In the genomic region with DNA sequence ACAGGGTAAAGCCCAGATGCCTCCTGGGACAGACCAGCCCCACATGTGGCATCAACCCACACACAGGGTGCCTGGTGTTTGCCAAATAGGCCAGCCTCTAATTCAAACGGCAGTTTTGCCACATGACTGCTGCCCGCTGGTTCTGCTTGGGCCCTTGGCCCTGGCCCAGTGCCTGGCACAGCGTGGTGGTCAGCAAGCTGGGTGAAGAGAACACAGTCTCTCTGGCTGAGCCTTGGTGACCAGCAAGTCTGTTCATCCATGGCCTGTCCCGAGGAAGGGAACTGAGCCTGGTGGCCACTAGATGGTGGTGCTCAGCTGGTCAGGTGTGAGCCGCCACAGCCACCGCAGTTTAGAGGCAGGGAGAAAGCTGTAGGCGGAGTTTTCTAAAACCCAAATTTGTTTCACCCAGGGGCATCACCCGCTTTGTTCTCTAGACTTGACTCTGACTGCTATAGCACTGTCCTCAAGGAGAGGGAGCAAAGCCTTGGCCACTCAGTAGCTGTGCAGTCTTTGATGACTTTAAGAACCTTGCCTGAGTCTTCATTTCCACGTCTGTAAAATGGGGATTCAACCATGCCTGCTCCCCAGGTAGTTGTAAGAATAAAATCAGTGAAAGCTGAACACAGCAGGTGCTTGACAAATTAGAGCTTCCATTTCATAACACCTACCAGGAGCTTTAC, we compare ENCODE assay signal across 8 cellular contexts. TPM values are rescaled to one million over a fixed set of nuclear protein-coding genes. Genes with fewer than 3 reads are reported as not detected.
DNase-seq lines count a peak whose midpoint lies in the region; ATAC-seq, FAIRE-seq and TF ChIP-seq lines count a peak whose summit lies in the region.

No MANE protein-coding gene starts in this region.

- no peaks in the 10 kb centered on the region for H3K79me2 ChIP-seq in SK-N-SH (ENCODE audit: insufficient read depth)
- no peaks in the 10 kb centered on the region for H3K79me2 ChIP-seq in parathyroid adenoma

- intact Hi-C loops in CD8-positive, alpha-beta T cell (cut with DNase I, micrococcal nuclease) = loop anchor here (1.0 kb wide), 2 partner anchors 102 to 179 kb away; no protein-coding TSS in a partner anchor
- intact Hi-C loops in head of caudate nucleus (cut with DNase I) = loop anchor here (5.0 kb wide), 1 partner anchor 97 kb away; no protein-coding TSS in a partner anchor

- H3K4me1 Mint-ChIP-seq in CD8-positive, alpha-beta T cell (ENCODE audit: low read depth) = no peaks in the 10 kb centered on the region

- CTCF ChIA-PET in CD8-positive, alpha-beta T cell (lab: Charles Lee) = interaction anchor here (0.8 to 7.4 kb wide), 20 partner anchors 9 to 278 kb away, joined by 3 to 95 read pairs (median 4); partner anchors contain the start of genes ACBD4 and PLCD3
- CTCF ChIA-PET in SK-N-SH (lab: Yijun Ruan, JAX) = interaction anchor here (0.5 to 17.2 kb wide), 53 partner anchors 10 to 1017 kb away, joined by 3 to 433 read pairs (median 6); partner anchors contain the start of genes ACBD4, C1QL1, EFTUD2 and NMT1

- no peak overlapping the region for H3K4me3 ChIP-seq in CD8-positive, alpha-beta T cell (ENCODE audit: low read depth, low read length)
- H3K4me3 ChIP-seq in MG63 (no peak overlapping the region), SK-N-SH (ENCODE audit: low read depth in 2 of 2, low read length in 1 of 2) (no peak overlapping the region; a peak in 1 of 4 replicates), parathyroid adenoma (ENCODE audit: low read depth, low read length) (no peak overlapping the region)

- peak; percentile 32 for TF ChIP-seq CTCF in CD8-positive, alpha-beta T cell (IDR thresholded peaks at IDR 0.05)
- peak; percentile 84 for TF ChIP-seq CTCF in SK-N-SH (IDR thresholded peaks at IDR 0.05)
- TF ChIP-seq CTCF in parathyroid adenoma (IDR thresholded peaks at IDR 0.05) = peak; percentile 88

- ATAC-seq in CD8-positive, alpha-beta T cell = peak; percentile 91
- peak; percentile 80 for ATAC-seq in GM21390 (IDR thresholded peaks at IDR 0.05; ENCODE audit: unreplicated experiment)

- H3K27me3 ChIP-seq in CD8-positive, alpha-beta T cell (ENCODE audit: insufficient read depth, low read length) = peaks cover 4% of the 10 kb centered on the region
- H3K27me3 ChIP-seq in MG63 (no peaks in the 10 kb centered on the region; the same call in 1 of the 2 replicates), SK-N-SH (ENCODE audit: insufficient read depth) (no peaks in the 10 kb centered on the region), parathyroid adenoma (ENCODE audit: control insufficient read depth, insufficient read depth, low read length) (no peaks in the 10 kb centered on the region)

- H3K4me2 ChIP-seq in SK-N-SH (no peak overlapping the region), parathyroid adenoma (ENCODE audit: low read length) (no peak overlapping the region)

- FAIRE-seq in urothelium cell line (lab: Jason Lieb, UNC) = peak; percentile 91

- TF ChIP-seq EP300 in SK-N-SH (IDR thresholded peaks at IDR 0.05; ENCODE audit: borderline replicate concordance in 1 of 2, low read depth in 1 of 2, low read length in 1 of 2) = no peak; a peak in 1 of 4 replicates

- no peaks in the 10 kb centered on the region for H3K4me1 ChIP-seq in CD8-positive, alpha-beta T cell (ENCODE audit: insufficient read depth, low read length)
- peaks cover 18 to 42% of the 10 kb centered on the region in 2 experiments; a peak in 3 of 4 replicates for H3K4me1 ChIP-seq in SK-N-SH (ENCODE audit: control insufficient read depth in 1 of 2, insufficient read depth in 2 of 2, low read depth in 1 of 2, low read length in 1 of 2)
- H3K4me1 ChIP-seq in parathyroid adenoma = no peaks in the 10 kb centered on the region

- H2AFZ ChIP-seq in SK-N-SH (ENCODE audit: low read depth) = peak overlapping the region; percentile 36; the same call in 1 of the 2 replicates
- H2AFZ ChIP-seq in parathyroid adenoma = peak overlapping the region; percentile 5

- H3K36me3 ChIP-seq in CD8-positive, alpha-beta T cell (ENCODE audit: insufficient read depth, low read length) = no peaks in the 10 kb centered on the region
- H3K36me3 ChIP-seq in MG63 (no peaks in the 10 kb centered on the region), SK-N-SH (replicated peaks in 1 of 2; ENCODE audit: control insufficient read depth in 1 of 2, insufficient read depth in 2 of 2, low read length in 1 of 2) (no peaks in the 10 kb centered on the region), parathyroid adenoma (ENCODE audit: control insufficient read depth, insufficient read depth, low read length) (no peaks in the 10 kb centered on the region)

- H3F3A ChIP-seq in SK-N-SH (replicated peaks; ENCODE audit: insufficient read depth) = peaks cover 12% of the 10 kb centered on the region

- H3K9me3 Mint-ChIP-seq in CD8-positive, alpha-beta T cell = no peaks in the 10 kb centered on the region

- H3K27ac ChIP-seq in CD8-positive, alpha-beta T cell (ENCODE audit: low read depth, low read length) = no peak overlapping the region
- H3K27ac ChIP-seq in SK-N-SH (ENCODE audit: low read depth in 2 of 2, low read length in 1 of 2) = no peak overlapping the region; a peak in 1 of 4 replicates
- H3K27ac ChIP-seq in parathyroid adenoma = no peak overlapping the region

- H3K36me3 Mint-ChIP-seq in CD8-positive, alpha-beta T cell = no peaks in the 10 kb centered on the region

- H3K4me3 Mint-ChIP-seq in CD8-positive, alpha-beta T cell = no peak overlapping the region

- no peaks in the 10 kb centered on the region for H3K9me2 ChIP-seq in SK-N-SH

- peak; percentile 98 for TF ChIP-seq RAD21 in SK-N-SH (IDR thresholded peaks at IDR 0.05; ENCODE audit: low read length)

- no peaks in the 10 kb centered on the region for H3K9me3 ChIP-seq in CD8-positive, alpha-beta T cell (ENCODE audit: low read length)
- H3K9me3 ChIP-seq in MG63 = no peaks in the 10 kb centered on the region
- no peaks in the 10 kb centered on the region for H3K9me3 ChIP-seq in SK-N-SH
- no peaks in the 10 kb centered on the region for H3K9me3 ChIP-seq in parathyroid adenoma (ENCODE audit: control insufficient read depth, low read length)

- H4K20me1 ChIP-seq in SK-N-SH (ENCODE audit: insufficient read depth) = no peaks in the 10 kb centered on the region

- H3K27me3 Mint-ChIP-seq in CD8-positive, alpha-beta T cell (ENCODE audit: low read depth) = peaks cover 11% of the 10 kb centered on the region

- no peak overlapping the region for H3K27ac Mint-ChIP-seq in CD8-positive, alpha-beta T cell

- POLR2A ChIA-PET in CD8-positive, alpha-beta T cell (lab: Charles Lee) = interaction anchor here (0.9 to 1.6 kb wide), 2 partner anchors 27 to 179 kb away, joined by 3 to 6 read pairs; no protein-coding TSS in a partner anchor
- POLR2A ChIA-PET in SK-N-SH (lab: Yijun Ruan, JAX) = interaction anchor here (0.7 to 2.5 kb wide), 8 partner anchors 9 to 229 kb away, joined by 3 to 14 read pairs (median 3); no protein-coding TSS in a partner anchor

- no peak overlapping the region for H3K9ac ChIP-seq in SK-N-SH
- H3K9ac ChIP-seq in parathyroid adenoma = no peak overlapping the region

- DNase-seq in CD8-positive, alpha-beta T cell = peak; percentile 19 to 70 (median 51)
- DNase-seq in MG63 (peak; percentile 79), SK-N-SH (peak; percentile 89), head of caudate nucleus (peak; percentile 61 to 90 (median 78)), urothelium cell line (ENCODE audit: low spot score) (peak; percentile 91)
- DNase-seq in activated naive CD4-positive, alpha-beta T cell treated with anti-CD3 and anti-CD28 coated beads, Interleukin-2, amount 50 U/mL, for 16 hours = peak; percentile 58

- 18% methylated on average over 8 of the region's 9 CpGs for WGBS in SK-N-SH (ENCODE audit: low lambda C conversion rate)

TF ChIP-seq in SK-N-SH, 30 proteins besides CTCF, POLR2A, EP300 and RAD21 (continues in another document):
- no peak for TF ChIP-seq RCOR1 (IDR thresholded peaks at IDR 0.05; ENCODE audit: low read length)
- TF ChIP-seq PBX3 (IDR thresholded peaks at IDR 0.05) = no peak
- TF ChIP-seq POLR2AphosphoS5 (IDR thresholded peaks at IDR 0.05; ENCODE audit: low read depth, low read length) = no peak
- no peak for TF ChIP-seq FOXJ3 (CRISPR knock-in tag; IDR thresholded peaks at IDR 0.05)
- no peak for TF ChIP-seq RFX5 (IDR thresholded peaks at IDR 0.05; ENCODE audit: low read length)
- TF ChIP-seq SMC3 (IDR thresholded peaks at IDR 0.05; ENCODE audit: low read depth, low read length) = peak; percentile 93
- TF ChIP-seq FOSL2 (IDR thresholded peaks at IDR 0.05; ENCODE audit: borderline replicate concordance, low read depth) = no peak

RNA-seq across cellular contexts. Expression of gene GFAP, which starts 4.7 kb away (rescaled TPM):
- total RNA-seq in CD8-positive, alpha-beta T cell = not detected
- total RNA-seq in MG63 (2014; rRNA removed; shearing (Covaris generic); ENCODE audit: low replicate concordance) = 5.0 TPM in 1 of 2 replicates, not detected in the other
- 0.48 and 0.71 TPM in 2 replicates for polyA plus RNA-seq in SK-N-SH (2012; rRNA removed)
- polyA plus RNA-seq in SK-N-SH (2012; cell fraction: cytosol; rRNA removed) = 0.23 and 0.35 TPM in 2 replicates
- polyA plus RNA-seq in SK-N-SH (2012; cell fraction: nucleus; rRNA removed) = 0.36 and 0.44 TPM in 2 replicates

RNA-seq across cellular contexts. Expression of gene EFTUD2, which starts 20.8 kb away (rescaled TPM):
- 100 to 1,000 TPM; 131 to 133 TPM for total RNA-seq in CD8-positive, alpha-beta T cell
- 156 and 179 TPM in 2 replicates for total RNA-seq in MG63 (2014; rRNA removed; shearing (Covaris generic); ENCODE audit: low replicate concordance)
- 79.9 and 82.9 TPM in 2 replicates for polyA plus RNA-seq in SK-N-SH (2012; rRNA removed)
- polyA plus RNA-seq in SK-N-SH (2012; cell fraction: cytosol; rRNA removed) = 82.5 and 121 TPM in 2 replicates
- polyA plus RNA-seq in SK-N-SH (2012; cell fraction: nucleus; rRNA removed) = 112 and 140 TPM in 2 replicates

RNA-seq across cellular contexts. Expression of gene KIF18B, which starts 27.5 kb away (rescaled TPM):
- total RNA-seq in CD8-positive, alpha-beta T cell = under 1 TPM in 1 of 2 experiments, not detected in 1; 0.11 TPM
- total RNA-seq in MG63 (2014; rRNA removed; shearing (Covaris generic); ENCODE audit: low replicate concordance) = 10.9 and 21.6 TPM in 2 replicates
- polyA plus RNA-seq in SK-N-SH (2012; rRNA removed) = 12.6 and 14.7 TPM in 2 replicates
- 4.0 and 7.1 TPM in 2 replicates for polyA plus RNA-seq in SK-N-SH (2012; cell fraction: cytosol; rRNA removed)
- polyA plus RNA-seq in SK-N-SH (2012; cell fraction: nucleus; rRNA removed) = 40.0 and 52.6 TPM in 2 replicates

RNA-seq across cellular contexts. Expression of gene C1QL1, which starts 48.1 kb away (rescaled TPM):
- not detected for total RNA-seq in CD8-positive, alpha-beta T cell
- total RNA-seq in MG63 (2014; rRNA removed; shearing (Covaris generic); ENCODE audit: low replicate concordance) = 6.1 and 7.9 TPM in 2 replicates
- 5.4 and 11.9 TPM in 2 replicates for polyA plus RNA-seq in SK-N-SH (2012; rRNA removed)
- polyA plus RNA-seq in SK-N-SH (2012; cell fraction: cytosol; rRNA removed) = 4.7 and 10.1 TPM in 2 replicates
- polyA plus RNA-seq in SK-N-SH (2012; cell fraction: nucleus; rRNA removed) = 3.3 and 3.6 TPM in 2 replicates

Comparison
In these comparisons a context has a peak if more than half of its experiments do, and no peak if none do; other contexts are left out.
1. CTCF ChIP-seq: peak in every context shown above with its lines; median percentile 88 in parathyroid adenoma; 84 in SK-N-SH; 32 in CD8-positive, alpha-beta T cell.
2. RNA of gene KIF18B, which starts 27.5 kb away (total RNA-seq): 10.9 to 21.6 TPM in MG63; 0.11 TPM in CD8-positive, alpha-beta T cell; every median in the first group is over 10 times any median in the second.
3. Peak in every context shown above with its lines, with median percentiles within 50 percentile points of each other: DNase-seq.